2 cellular contexts compared by ENCODE assay signal in the genomic region with DNA sequence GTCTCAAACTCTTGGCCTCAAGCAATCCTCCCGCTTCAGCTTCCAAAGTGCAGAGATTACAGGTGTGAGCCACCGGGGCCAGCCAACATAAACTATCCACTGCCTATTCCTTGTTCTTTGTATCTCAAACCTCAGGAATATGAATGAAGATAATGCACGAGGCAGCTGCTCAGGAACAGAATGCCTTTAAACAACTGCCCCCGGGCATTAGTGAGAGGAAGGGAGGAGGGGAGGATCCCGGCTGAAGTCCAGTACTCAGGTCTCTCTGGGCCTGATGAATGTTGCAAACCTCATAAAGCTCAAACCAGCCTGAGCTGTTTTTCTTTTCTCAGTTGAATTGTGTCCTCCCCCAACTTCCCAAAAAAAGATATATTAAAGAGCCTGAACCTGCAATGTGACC.
TF ChIP-seq lines count a peak whose summit lies in the region.

No MANE protein-coding gene starts in this region.

TF ChIP-seq in GM23338, 12 proteins besides CTCF, POLR2A, EP300 and RAD21 (continued from another document):
- TF ChIP-seq, protein P1, sequence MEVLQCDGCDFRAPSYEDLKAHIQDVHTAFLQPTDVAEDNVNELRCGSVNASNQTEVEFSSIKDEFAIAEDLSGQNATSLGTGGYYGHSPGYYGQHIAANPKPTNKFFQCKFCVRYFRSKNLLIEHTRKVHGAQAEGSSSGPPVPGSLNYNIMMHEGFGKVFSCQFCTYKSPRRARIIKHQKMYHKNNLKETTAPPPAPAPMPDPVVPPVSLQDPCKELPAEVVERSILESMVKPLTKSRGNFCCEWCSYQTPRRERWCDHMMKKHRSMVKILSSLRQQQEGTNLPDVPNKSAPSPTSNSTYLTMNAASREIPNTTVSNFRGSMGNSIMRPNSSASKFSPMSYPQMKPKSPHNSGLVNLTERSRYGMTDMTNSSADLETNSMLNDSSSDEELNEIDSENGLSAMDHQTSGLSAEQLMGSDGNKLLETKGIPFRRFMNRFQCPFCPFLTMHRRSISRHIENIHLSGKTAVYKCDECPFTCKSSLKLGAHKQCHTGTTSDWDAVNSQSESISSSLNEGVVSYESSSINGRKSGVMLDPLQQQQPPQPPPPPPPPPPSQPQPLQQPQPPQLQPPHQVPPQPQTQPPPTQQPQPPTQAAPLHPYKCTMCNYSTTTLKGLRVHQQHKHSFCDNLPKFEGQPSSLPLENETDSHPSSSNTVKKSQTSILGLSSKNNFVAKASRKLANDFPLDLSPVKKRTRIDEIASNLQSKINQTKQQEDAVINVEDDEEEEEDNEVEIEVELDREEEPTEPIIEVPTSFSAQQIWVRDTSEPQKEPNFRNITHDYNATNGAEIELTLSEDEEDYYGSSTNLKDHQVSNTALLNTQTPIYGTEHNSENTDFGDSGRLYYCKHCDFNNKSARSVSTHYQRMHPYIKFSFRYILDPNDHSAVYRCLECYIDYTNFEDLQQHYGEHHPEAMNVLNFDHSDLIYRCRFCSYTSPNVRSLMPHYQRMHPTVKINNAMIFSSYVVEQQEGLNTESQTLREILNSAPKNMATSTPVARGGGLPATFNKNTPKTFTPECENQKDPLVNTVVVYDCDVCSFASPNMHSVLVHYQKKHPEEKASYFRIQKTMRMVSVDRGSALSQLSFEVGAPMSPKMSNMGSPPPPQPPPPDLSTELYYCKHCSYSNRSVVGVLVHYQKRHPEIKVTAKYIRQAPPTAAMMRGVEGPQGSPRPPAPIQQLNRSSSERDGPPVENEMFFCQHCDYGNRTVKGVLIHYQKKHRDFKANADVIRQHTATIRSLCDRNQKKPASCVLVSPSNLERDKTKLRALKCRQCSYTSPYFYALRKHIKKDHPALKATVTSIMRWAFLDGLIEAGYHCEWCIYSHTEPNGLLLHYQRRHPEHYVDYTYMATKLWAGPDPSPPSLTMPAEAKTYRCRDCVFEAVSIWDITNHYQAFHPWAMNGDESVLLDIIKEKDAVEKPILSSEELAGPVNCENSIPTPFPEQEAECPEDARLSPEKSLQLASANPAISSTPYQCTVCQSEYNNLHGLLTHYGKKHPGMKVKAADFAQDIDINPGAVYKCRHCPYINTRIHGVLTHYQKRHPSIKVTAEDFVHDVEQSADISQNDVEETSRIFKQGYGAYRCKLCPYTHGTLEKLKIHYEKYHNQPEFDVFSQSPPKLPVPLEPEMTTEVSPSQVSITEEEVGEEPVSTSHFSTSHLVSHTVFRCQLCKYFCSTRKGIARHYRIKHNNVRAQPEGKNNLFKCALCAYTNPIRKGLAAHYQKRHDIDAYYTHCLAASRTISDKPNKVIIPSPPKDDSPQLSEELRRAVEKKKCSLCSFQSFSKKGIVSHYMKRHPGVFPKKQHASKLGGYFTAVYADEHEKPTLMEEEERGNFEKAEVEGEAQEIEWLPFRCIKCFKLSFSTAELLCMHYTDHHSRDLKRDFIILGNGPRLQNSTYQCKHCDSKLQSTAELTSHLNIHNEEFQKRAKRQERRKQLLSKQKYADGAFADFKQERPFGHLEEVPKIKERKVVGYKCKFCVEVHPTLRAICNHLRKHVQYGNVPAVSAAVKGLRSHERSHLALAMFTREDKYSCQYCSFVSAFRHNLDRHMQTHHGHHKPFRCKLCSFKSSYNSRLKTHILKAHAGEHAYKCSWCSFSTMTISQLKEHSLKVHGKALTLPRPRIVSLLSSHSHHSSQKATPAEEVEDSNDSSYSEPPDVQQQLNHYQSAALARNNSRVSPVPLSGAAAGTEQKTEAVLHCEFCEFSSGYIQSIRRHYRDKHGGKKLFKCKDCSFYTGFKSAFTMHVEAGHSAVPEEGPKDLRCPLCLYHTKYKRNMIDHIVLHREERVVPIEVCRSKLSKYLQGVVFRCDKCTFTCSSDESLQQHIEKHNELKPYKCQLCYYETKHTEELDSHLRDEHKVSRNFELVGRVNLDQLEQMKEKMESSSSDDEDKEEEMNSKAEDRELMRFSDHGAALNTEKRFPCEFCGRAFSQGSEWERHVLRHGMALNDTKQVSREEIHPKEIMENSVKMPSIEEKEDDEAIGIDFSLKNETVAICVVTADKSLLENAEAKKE (CRISPR knock-in tag; IDR thresholded peaks at IDR 0.05) = no peak
TF ChIP-seq in GM23338: peak in this region for 0.

TF ChIP-seq in H1, 55 proteins besides CTCF, POLR2A, EP300 and RAD21 (continued from another document):
- TF ChIP-seq SUZ12 (IDR thresholded peaks at IDR 0.05; ENCODE audit: low read length) = no peak
- TF ChIP-seq EZH2 (IDR thresholded peaks at IDR 0.05; ENCODE audit: low read depth, low read length, severe bottlenecking) = no peak
- TF ChIP-seq TAF7 (optimal IDR thresholded peaks at IDR 0.05; ENCODE audit: borderline replicate concordance, low read depth, low read length) = no peak
- TF ChIP-seq BACH1 (IDR thresholded peaks at IDR 0.05; ENCODE audit: low read length) = no peak
- no peak for TF ChIP-seq E2F6 (IDR thresholded peaks at IDR 0.05)
- TF ChIP-seq GTF2F1 (IDR thresholded peaks at IDR 0.05; ENCODE audit: borderline replicate concordance, low read depth, low read length) = no peak
- TF ChIP-seq RFX5 (IDR thresholded peaks at IDR 0.05; ENCODE audit: borderline replicate concordance, low read depth, low read length) = no peak
